24 cellular contexts compared by ENCODE assay signal in the genomic region with DNA sequence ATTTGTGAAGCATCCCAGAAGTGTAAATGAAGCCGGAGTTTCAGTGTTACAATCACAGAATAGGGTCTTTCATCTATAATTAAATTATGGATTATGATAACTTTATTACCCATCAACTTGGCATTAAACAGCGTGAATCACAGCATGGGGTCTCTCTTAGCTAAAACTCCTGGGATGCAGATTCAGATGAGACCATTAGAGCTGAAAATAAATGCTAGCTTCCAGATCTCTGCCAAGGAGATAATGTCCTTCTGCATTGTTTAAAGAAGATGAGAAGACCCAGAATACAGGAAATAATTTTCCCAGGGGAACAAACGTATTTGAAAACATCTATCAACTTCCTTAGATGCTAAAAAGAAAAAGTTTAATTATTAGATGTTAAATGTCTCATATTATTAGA.
"Had no signal": no experiment of that assay in that cellular context is flagged by ENCODE, and none has a peak within 500 bp of the region (broad histone marks: within the 10 kb centered on the region; RNA-seq: fewer than 3 reads in every experiment).

No MANE protein-coding gene starts in this region.

- H3K36me3 ChIP-seq: lower lobe of right lung, pancreas, prostate gland, right lobe of liver, tibial nerve, uterus had no signal

- H3K79me2 ChIP-seq: hepatocyte had no signal

- H3K27me3 ChIP-seq: hepatocyte, pancreas, right lobe of liver, tibial nerve, uterus had no signal

- H3K4me2 ChIP-seq: hepatocyte, smooth muscle cell had no signal

- H3K4me1 ChIP-seq: lower lobe of right lung, pancreas, prostate gland, right lobe of liver, tibial nerve, uterus had no signal

- H3K27ac ChIP-seq: hepatocyte, lower lobe of right lung, pancreas, prostate gland, right lobe of liver, tibial nerve, uterus had no signal

- H3K4me3 ChIP-seq: hepatocyte, lower lobe of right lung, pancreas, prostate gland, right lobe of liver, smooth muscle cell, tibial nerve, uterus had no signal

- H2AFZ ChIP-seq: hepatocyte had no signal

- H3K9me3 ChIP-seq: lower lobe of right lung, pancreas, prostate gland, right lobe of liver, uterus had no signal

- DNase-seq: kidney glomerular epithelial cell; left cardiac atrium; lower lobe of right lung; mammary epithelial cell; mesenchymal stem cell; naive thymus-derived CD8-positive, alpha-beta T cell; nucleus accumbens; pancreas; posterior cingulate gyrus; right lobe of liver; stimulated activated CD4-positive, alpha-beta T cell treated with anti-CD3 and anti-CD28 coated beads, Interleukin-1b, Interleukin-23, amount 100 ng/mL, for 48 hours; stimulated activated CD4-positive, alpha-beta T cell treated with anti-CD3 and anti-CD28 coated beads, Interleukin-2, amount 100 ng/mL, for 48 hours; stimulated activated CD4-positive, alpha-beta T cell treated with anti-CD3 and anti-CD28 coated beads, Interleukin-4, amount 100 ng/mL, for 4 hours; stimulated activated CD8-positive, alpha-beta memory T cell treated with anti-CD3 and anti-CD28 coated beads, Interleukin-4, amount 100 ng/mL, for 48 hours; stimulated activated naive CD4-positive, alpha-beta T cell treated with Interleukin-2 at 50 U/mL for 16 hours; stimulated activated naive CD8-positive, alpha-beta T cell treated with anti-CD3 and anti-CD28 coated beads, Interleukin-15, amount 100 ng/mL, for 72 hours; substantia nigra; uterus had no signal

- ATAC-seq: left cardiac atrium; left lobe of liver; lower lobe of right lung; naive thymus-derived CD8-positive, alpha-beta T cell; pancreas; right lobe of liver; stimulated activated memory B cell treated with anti-CD40 and anti-IgM and Interleukin-4, amounts not matched to agents 10 μg/mL and 1 μg/mL and 100 μg/mL, for 72 hours; stimulated activated naive CD8-positive, alpha-beta T cell treated with anti-CD3 and anti-CD28 coated beads, Interleukin-15, amount 100 ng/mL, for 72 hours had no signal
